Comparison of ENCODE assay signal across 1 cellular context in genomic region chr2:189762551-189763298, GRCh38.
TF ChIP-seq lines count a peak whose summit lies in the region.

Gene OSGEPL1, minus strand, starts transcription at chr2:189762792. Its CDS starts 1,152 bp downstream, at chr2:189761640.

TF ChIP-seq in HepG2, 621 proteins besides CTCF, POLR2A, EP300 and RAD21 (continued from another document and continues in another):
- TF ChIP-seq, protein P1, sequence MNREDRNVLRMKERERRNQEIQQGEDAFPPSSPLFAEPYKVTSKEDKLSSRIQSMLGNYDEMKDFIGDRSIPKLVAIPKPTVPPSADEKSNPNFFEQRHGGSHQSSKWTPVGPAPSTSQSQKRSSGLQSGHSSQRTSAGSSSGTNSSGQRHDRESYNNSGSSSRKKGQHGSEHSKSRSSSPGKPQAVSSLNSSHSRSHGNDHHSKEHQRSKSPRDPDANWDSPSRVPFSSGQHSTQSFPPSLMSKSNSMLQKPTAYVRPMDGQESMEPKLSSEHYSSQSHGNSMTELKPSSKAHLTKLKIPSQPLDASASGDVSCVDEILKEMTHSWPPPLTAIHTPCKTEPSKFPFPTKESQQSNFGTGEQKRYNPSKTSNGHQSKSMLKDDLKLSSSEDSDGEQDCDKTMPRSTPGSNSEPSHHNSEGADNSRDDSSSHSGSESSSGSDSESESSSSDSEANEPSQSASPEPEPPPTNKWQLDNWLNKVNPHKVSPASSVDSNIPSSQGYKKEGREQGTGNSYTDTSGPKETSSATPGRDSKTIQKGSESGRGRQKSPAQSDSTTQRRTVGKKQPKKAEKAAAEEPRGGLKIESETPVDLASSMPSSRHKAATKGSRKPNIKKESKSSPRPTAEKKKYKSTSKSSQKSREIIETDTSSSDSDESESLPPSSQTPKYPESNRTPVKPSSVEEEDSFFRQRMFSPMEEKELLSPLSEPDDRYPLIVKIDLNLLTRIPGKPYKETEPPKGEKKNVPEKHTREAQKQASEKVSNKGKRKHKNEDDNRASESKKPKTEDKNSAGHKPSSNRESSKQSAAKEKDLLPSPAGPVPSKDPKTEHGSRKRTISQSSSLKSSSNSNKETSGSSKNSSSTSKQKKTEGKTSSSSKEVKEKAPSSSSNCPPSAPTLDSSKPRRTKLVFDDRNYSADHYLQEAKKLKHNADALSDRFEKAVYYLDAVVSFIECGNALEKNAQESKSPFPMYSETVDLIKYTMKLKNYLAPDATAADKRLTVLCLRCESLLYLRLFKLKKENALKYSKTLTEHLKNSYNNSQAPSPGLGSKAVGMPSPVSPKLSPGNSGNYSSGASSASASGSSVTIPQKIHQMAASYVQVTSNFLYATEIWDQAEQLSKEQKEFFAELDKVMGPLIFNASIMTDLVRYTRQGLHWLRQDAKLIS (CRISPR knock-in tag; IDR thresholded peaks at IDR 0.05): 0 out of 2 replicates have a peak, but pooled peaks have one; percentile 42
- TF ChIP-seq, protein P2, sequence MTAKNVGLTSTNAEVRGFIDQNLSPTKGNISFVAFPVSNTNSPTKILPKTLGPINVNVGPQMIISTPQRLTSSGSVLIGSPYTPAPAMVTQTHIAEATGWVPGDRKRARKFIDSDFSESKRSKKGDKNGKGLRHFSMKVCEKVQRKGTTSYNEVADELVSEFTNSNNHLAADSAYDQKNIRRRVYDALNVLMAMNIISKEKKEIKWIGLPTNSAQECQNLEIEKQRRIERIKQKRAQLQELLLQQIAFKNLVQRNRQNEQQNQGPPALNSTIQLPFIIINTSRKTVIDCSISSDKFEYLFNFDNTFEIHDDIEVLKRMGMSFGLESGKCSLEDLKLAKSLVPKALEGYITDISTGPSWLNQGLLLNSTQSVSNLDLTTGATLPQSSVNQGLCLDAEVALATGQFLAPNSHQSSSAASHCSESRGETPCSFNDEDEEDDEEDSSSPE (CRISPR knock-in tag; IDR thresholded peaks at IDR 0.05): peak; percentile 92
- no peak for TF ChIP-seq ZSCAN22 (CRISPR knock-in tag; IDR thresholded peaks at IDR 0.05)
- peak; percentile 81 for TF ChIP-seq ATF3 (CRISPR knock-in tag; IDR thresholded peaks at IDR 0.05)
- peak; percentile 99 for TF ChIP-seq ASH2L (IDR thresholded peaks at IDR 0.05; ENCODE audit: insufficient read length, low read depth, low read length)
- TF ChIP-seq KDM5B (CRISPR knock-in tag; IDR thresholded peaks at IDR 0.05; ENCODE audit: borderline replicate concordance): peak; percentile 67; the same call in 1 of the 2 replicates
- TF ChIP-seq FOXK1 (CRISPR knock-in tag; IDR thresholded peaks at IDR 0.05; ENCODE audit: borderline replicate concordance, low read depth): 0 out of 2 replicates have a peak, but pooled peaks have one; percentile 11
- no peak for TF ChIP-seq PRMT3 (CRISPR knock-in tag; IDR thresholded peaks at IDR 0.05; ENCODE audit: borderline replicate concordance, low read depth)
- TF ChIP-seq, protein P3, sequence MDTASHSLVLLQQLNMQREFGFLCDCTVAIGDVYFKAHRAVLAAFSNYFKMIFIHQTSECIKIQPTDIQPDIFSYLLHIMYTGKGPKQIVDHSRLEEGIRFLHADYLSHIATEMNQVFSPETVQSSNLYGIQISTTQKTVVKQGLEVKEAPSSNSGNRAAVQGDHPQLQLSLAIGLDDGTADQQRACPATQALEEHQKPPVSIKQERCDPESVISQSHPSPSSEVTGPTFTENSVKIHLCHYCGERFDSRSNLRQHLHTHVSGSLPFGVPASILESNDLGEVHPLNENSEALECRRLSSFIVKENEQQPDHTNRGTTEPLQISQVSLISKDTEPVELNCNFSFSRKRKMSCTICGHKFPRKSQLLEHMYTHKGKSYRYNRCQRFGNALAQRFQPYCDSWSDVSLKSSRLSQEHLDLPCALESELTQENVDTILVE (CRISPR knock-in tag; IDR thresholded peaks at IDR 0.05): peak; percentile 44; the same call in 1 of the 2 replicates
- TF ChIP-seq SP5 (CRISPR knock-in tag; IDR thresholded peaks at IDR 0.05; ENCODE audit: borderline replicate concordance, low read depth): no peak
- no peak for TF ChIP-seq TBX3 (IDR thresholded peaks at IDR 0.05; ENCODE audit: borderline replicate concordance)
- TF ChIP-seq LCORL (IDR thresholded peaks at IDR 0.05): no peak
- peak; percentile 51 for TF ChIP-seq LCORL (CRISPR knock-in tag; IDR thresholded peaks at IDR 0.05)
- no peak for TF ChIP-seq EZH2 (conservative IDR thresholded peaks at IDR 0.05; ENCODE audit: low read depth, low read length)
- TF ChIP-seq, protein P4, sequence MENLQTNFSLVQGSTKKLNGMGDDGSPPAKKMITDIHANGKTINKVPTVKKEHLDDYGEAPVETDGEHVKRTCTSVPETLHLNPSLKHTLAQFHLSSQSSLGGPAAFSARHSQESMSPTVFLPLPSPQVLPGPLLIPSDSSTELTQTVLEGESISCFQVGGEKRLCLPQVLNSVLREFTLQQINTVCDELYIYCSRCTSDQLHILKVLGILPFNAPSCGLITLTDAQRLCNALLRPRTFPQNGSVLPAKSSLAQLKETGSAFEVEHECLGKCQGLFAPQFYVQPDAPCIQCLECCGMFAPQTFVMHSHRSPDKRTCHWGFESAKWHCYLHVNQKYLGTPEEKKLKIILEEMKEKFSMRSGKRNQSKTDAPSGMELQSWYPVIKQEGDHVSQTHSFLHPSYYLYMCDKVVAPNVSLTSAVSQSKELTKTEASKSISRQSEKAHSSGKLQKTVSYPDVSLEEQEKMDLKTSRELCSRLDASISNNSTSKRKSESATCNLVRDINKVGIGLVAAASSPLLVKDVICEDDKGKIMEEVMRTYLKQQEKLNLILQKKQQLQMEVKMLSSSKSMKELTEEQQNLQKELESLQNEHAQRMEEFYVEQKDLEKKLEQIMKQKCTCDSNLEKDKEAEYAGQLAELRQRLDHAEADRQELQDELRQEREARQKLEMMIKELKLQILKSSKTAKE (CRISPR knock-in tag; IDR thresholded peaks at IDR 0.05; ENCODE audit: borderline replicate concordance): no peak
- peak; percentile 78 for TF ChIP-seq TSC22D2 (CRISPR knock-in tag; IDR thresholded peaks at IDR 0.05; ENCODE audit: borderline replicate concordance)
- TF ChIP-seq, protein P5, sequence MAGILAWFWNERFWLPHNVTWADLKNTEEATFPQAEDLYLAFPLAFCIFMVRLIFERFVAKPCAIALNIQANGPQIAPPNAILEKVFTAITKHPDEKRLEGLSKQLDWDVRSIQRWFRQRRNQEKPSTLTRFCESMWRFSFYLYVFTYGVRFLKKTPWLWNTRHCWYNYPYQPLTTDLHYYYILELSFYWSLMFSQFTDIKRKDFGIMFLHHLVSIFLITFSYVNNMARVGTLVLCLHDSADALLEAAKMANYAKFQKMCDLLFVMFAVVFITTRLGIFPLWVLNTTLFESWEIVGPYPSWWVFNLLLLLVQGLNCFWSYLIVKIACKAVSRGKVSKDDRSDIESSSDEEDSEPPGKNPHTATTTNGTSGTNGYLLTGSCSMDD (CRISPR knock-in tag; IDR thresholded peaks at IDR 0.05): no peak; the same call in 1 of the 2 replicates
- TF ChIP-seq, protein P6, sequence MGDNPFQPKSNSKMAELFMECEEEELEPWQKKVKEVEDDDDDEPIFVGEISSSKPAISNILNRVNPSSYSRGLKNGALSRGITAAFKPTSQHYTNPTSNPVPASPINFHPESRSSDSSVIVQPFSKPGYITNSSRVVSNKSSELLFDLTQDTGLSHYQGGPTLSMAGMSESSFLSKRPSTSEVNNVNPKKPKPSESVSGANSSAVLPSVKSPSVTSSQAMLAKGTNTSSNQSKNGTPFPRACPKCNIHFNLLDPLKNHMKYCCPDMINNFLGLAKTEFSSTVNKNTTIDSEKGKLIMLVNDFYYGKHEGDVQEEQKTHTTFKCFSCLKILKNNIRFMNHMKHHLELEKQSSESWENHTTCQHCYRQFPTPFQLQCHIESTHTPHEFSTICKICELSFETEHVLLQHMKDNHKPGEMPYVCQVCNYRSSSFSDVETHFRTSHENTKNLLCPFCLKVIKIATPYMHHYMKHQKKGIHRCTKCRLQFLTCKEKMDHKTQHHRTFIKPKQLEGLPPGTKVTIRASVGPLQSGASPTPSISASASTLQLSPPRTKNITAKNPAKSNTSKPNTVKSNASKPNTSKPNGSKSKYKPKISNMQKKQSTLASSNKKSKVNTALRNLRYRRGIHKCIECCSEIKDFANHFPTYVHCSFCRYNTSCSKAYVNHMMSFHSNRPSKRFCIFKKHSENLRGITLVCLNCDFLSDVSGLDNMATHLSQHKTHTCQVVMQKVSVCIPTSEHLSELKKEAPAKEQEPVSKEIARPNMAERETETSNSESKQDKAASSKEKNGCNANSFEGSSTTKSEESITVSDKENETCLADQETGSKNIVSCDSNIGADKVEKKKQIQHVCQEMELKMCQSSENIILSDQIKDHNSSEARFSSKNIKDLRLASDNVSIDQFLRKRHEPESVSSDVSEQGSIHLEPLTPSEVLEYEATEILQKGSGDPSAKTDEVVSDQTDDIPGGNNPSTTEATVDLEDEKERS (CRISPR knock-in tag; IDR thresholded peaks at IDR 0.05): peak; percentile 88; the same call in 1 of the 2 replicates
- TF ChIP-seq MAFF (IDR thresholded peaks at IDR 0.05; ENCODE audit: low read depth, low read length): no peak
- TF ChIP-seq ZNF264 (CRISPR knock-in tag; IDR thresholded peaks at IDR 0.05): peak; percentile 69; the same call in 1 of the 2 replicates
- TF ChIP-seq, protein P7, sequence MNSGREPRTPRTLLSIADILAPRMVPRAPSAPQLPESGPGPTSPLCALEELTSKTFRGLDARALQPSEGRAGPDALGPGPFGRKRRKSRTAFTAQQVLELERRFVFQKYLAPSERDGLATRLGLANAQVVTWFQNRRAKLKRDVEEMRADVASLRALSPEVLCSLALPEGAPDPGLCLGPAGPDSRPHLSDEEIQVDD (CRISPR knock-in tag; IDR thresholded peaks at IDR 0.05; ENCODE audit: borderline replicate concordance): peak; percentile 72; the same call in 1 of the 2 replicates
- TF ChIP-seq IKZF1 (IDR thresholded peaks at IDR 0.05): no peak
- TF ChIP-seq, protein P8, sequence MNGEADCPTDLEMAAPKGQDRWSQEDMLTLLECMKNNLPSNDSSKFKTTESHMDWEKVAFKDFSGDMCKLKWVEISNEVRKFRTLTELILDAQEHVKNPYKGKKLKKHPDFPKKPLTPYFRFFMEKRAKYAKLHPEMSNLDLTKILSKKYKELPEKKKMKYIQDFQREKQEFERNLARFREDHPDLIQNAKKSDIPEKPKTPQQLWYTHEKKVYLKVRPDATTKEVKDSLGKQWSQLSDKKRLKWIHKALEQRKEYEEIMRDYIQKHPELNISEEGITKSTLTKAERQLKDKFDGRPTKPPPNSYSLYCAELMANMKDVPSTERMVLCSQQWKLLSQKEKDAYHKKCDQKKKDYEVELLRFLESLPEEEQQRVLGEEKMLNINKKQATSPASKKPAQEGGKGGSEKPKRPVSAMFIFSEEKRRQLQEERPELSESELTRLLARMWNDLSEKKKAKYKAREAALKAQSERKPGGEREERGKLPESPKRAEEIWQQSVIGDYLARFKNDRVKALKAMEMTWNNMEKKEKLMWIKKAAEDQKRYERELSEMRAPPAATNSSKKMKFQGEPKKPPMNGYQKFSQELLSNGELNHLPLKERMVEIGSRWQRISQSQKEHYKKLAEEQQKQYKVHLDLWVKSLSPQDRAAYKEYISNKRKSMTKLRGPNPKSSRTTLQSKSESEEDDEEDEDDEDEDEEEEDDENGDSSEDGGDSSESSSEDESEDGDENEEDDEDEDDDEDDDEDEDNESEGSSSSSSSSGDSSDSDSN (CRISPR knock-in tag; IDR thresholded peaks at IDR 0.05): peak; percentile 78
- no peak for TF ChIP-seq ZNF646 (CRISPR knock-in tag; IDR thresholded peaks at IDR 0.05)
- peak; percentile 77; the same call in 1 of the 2 replicates for TF ChIP-seq NCOR1 (IDR thresholded peaks at IDR 0.05; ENCODE audit: borderline replicate concordance, low read length)
- TF ChIP-seq, protein P9, sequence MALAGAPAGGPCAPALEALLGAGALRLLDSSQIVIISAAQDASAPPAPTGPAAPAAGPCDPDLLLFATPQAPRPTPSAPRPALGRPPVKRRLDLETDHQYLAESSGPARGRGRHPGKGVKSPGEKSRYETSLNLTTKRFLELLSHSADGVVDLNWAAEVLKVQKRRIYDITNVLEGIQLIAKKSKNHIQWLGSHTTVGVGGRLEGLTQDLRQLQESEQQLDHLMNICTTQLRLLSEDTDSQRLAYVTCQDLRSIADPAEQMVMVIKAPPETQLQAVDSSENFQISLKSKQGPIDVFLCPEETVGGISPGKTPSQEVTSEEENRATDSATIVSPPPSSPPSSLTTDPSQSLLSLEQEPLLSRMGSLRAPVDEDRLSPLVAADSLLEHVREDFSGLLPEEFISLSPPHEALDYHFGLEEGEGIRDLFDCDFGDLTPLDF (CRISPR knock-in tag; IDR thresholded peaks at IDR 0.05): peak; percentile 71
- TF ChIP-seq SUZ12 (IDR thresholded peaks at IDR 0.05; ENCODE audit: low read depth, low read length): no peak
- peak; percentile 69 for TF ChIP-seq ZNF614 (CRISPR knock-in tag; IDR thresholded peaks at IDR 0.05; ENCODE audit: borderline replicate concordance)
